18 cellular contexts compared by ENCODE assay signal in the genomic region with DNA sequence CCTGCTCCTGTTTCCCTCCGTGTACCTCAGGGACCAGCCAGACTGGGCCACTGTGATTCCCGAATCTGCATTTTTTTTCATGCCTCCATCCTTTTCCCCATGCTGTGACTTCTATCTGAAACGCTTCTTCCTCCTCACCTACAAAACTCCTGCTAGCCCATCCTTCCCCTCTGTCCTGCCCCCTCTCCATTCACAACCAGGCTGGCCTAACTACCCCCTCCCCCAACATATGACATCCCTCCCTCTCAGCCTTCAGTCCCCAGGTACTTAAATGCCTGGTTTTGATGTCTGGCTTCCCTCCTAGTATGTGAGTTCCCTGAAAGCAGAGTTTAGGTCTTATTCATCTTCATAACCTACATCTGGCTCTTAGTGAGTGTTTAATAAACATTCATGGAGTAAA.
DNase-seq lines count a peak whose midpoint lies in the region; ATAC-seq and TF ChIP-seq lines count a peak whose summit lies in the region.
"Had no signal": no experiment of that assay in that cellular context is flagged by ENCODE, and none has a peak within 500 bp of the region (broad histone marks: within the 10 kb centered on the region; RNA-seq: fewer than 3 reads in every experiment).

No MANE protein-coding gene starts in this region.

- H3K9ac ChIP-seq in mesendoderm (ENCODE audit: low read length): no peak overlapping the region
- H3K9ac ChIP-seq: GM23248 had no signal

- H4K5ac ChIP-seq in mesendoderm (ENCODE audit: low read length): no peak overlapping the region

- H2BK120ac ChIP-seq in mesendoderm (ENCODE audit: low read depth, low read length): no peak overlapping the region

- no peaks in the 10 kb centered on the region for H3K79me2 ChIP-seq in mesendoderm (ENCODE audit: control insufficient read depth, insufficient read depth, low read length)

- no peak overlapping the region for H2BK5ac ChIP-seq in mesendoderm (ENCODE audit: low read length)

- no CpG with 5 or more reads among the region's 3 CpGs for WGBS in mesendoderm (ENCODE audit: extremely low coverage, insufficient coverage, low lambda C conversion rate)

- H3K27ac ChIP-seq in mesendoderm (ENCODE audit: low read depth, low read length): no peak overlapping the region
- H3K27ac ChIP-seq: 22Rv1, A549, C4-2B, GM23248 had no signal

- H3K23ac ChIP-seq in mesendoderm (ENCODE audit: low read length): no peak overlapping the region

- no peaks in the 10 kb centered on the region for H3K9me3 Mint-ChIP-seq in WTC11
- H3K9me3 Mint-ChIP-seq: CD4-positive, alpha-beta T cell had no signal

- no peaks in the 10 kb centered on the region for H3K4me1 ChIP-seq in mesendoderm (ENCODE audit: control insufficient read depth, low read depth, low read length)
- H3K4me1 ChIP-seq in HAP-1: no peaks in the 10 kb centered on the region
- H3K4me1 ChIP-seq: A549, Caco-2 had no signal

- peak; percentile 53; the same call in 1 of the 2 replicates for ATAC-seq in WTC11
- no peak for ATAC-seq in HG02759 (IDR thresholded peaks at IDR 0.05; ENCODE audit: unreplicated experiment)
- ATAC-seq: A549, HepG2 had no signal

- H3K4me1 Mint-ChIP-seq in WTC11: peaks cover 17% of the 10 kb centered on the region

- H3K36me3 Mint-ChIP-seq in WTC11: no peaks in the 10 kb centered on the region

- TF ChIP-seq CTCF in WTC11 (IDR thresholded peaks at IDR 0.05): no peak

- no peaks in the 10 kb centered on the region for H3K36me3 ChIP-seq in mesendoderm (ENCODE audit: control insufficient read depth, insufficient read depth, low read length)
- no peaks in the 10 kb centered on the region for H3K36me3 ChIP-seq in HAP-1 (replicated peaks)

- no peaks in the 10 kb centered on the region for H3K9me3 ChIP-seq in HAP-1
- H3K9me3 ChIP-seq: A549, Caco-2 had no signal

- no peak overlapping the region for H2AK5ac ChIP-seq in mesendoderm (ENCODE audit: low read length)

- CTCF ChIA-PET in WTC11 (lab: Charles Lee): no interaction called here

- H3K4ac ChIP-seq in mesendoderm (ENCODE audit: low read depth, low read length): no peak overlapping the region

- peak; percentile 40 for DNase-seq in NCI-H82 (lab: John Stamatoyannopoulos, UW)
- no peak for DNase-seq in NCI-H82 treated with DMSO at 0.1 percent for 48 hours (lab: John Stamatoyannopoulos, UW; ENCODE audit: unreplicated experiment)
- DNase-seq in WTC11 (ENCODE audit: low spot score): no peak
- DNase-seq in mesendoderm: peak; percentile 18
- no peak for DNase-seq in HAP-1 (ENCODE audit: low spot score in 2 of 2)
- DNase-seq in RKO (ENCODE audit: low spot score): no peak
- DNase-seq: AML-193; Caco-2; CD4-positive, alpha-beta T cell; DMS153; DMS79; GDM1; GM23248 had no signal

- H3K27me3 Mint-ChIP-seq in WTC11 (ENCODE audit: low read depth): peaks cover 15% of the 10 kb centered on the region

- H3K79me1 ChIP-seq in mesendoderm (ENCODE audit: low read length): no peaks in the 10 kb centered on the region

- H2BK15ac ChIP-seq in mesendoderm (replicated peaks; ENCODE audit: low read depth): no peak overlapping the region

- H3K4me3 Mint-ChIP-seq in WTC11: no peak overlapping the region
- H3K4me3 Mint-ChIP-seq: CD4-positive, alpha-beta T cell had no signal

- H3K4me3 ChIP-seq in mesendoderm (ENCODE audit: low read length): no peak overlapping the region
- H3K4me3 ChIP-seq in HAP-1: no peak overlapping the region
- H3K4me3 ChIP-seq: A549, GM23248 had no signal

- no peak overlapping the region for H4K8ac ChIP-seq in mesendoderm (ENCODE audit: low read depth, low read length)

- in situ Hi-C loops in HAP-1 (cut with MboI; ENCODE audit: low sequenced_read_pairs): no loop called here

- H3K56ac ChIP-seq in mesendoderm (ENCODE audit: low read length): no peak overlapping the region

- H3K4me2 ChIP-seq in mesendoderm (ENCODE audit: low read length): no peak overlapping the region
- H3K4me2 ChIP-seq: A549 had no signal

- H3K27ac Mint-ChIP-seq in WTC11: no peak overlapping the region
- H3K27ac Mint-ChIP-seq: CD4-positive, alpha-beta T cell had no signal

- POLR2A ChIA-PET in WTC11 (lab: Charles Lee): no interaction called here

- H3K27me3 ChIP-seq in mesendoderm (ENCODE audit: insufficient read depth, low read length, poor library complexity) (no peaks in the 10 kb centered on the region), HAP-1 (ENCODE audit: low read depth) (peaks cover 28% of the 10 kb centered on the region; the same call in 1 of the 2 replicates)

- no peak overlapping the region for H3K18ac ChIP-seq in mesendoderm (ENCODE audit: low read length)

TF ChIP-seq in WTC11, 78 proteins besides CTCF, POLR2A, EP300 and RAD21:
- TF ChIP-seq TCF7 (CRISPR knock-in tag; IDR thresholded peaks at IDR 0.05; ENCODE audit: low read depth): no peak
- no peak for TF ChIP-seq ZNF396 (CRISPR knock-in tag; IDR thresholded peaks at IDR 0.05; ENCODE audit: borderline replicate concordance)
- TF ChIP-seq HMGA2 (CRISPR knock-in tag; IDR thresholded peaks at IDR 0.05): no peak
- TF ChIP-seq, protein P1, sequence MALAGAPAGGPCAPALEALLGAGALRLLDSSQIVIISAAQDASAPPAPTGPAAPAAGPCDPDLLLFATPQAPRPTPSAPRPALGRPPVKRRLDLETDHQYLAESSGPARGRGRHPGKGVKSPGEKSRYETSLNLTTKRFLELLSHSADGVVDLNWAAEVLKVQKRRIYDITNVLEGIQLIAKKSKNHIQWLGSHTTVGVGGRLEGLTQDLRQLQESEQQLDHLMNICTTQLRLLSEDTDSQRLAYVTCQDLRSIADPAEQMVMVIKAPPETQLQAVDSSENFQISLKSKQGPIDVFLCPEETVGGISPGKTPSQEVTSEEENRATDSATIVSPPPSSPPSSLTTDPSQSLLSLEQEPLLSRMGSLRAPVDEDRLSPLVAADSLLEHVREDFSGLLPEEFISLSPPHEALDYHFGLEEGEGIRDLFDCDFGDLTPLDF (CRISPR knock-in tag; IDR thresholded peaks at IDR 0.05): no peak
- no peak for TF ChIP-seq MXD4 (CRISPR knock-in tag; IDR thresholded peaks at IDR 0.05; ENCODE audit: borderline replicate concordance)
- no peak for TF ChIP-seq FOXJ3 (CRISPR knock-in tag; IDR thresholded peaks at IDR 0.05; ENCODE audit: borderline replicate concordance)
- TF ChIP-seq CBFB (CRISPR knock-in tag; IDR thresholded peaks at IDR 0.05; ENCODE audit: low read depth): no peak
- TF ChIP-seq, protein P2, sequence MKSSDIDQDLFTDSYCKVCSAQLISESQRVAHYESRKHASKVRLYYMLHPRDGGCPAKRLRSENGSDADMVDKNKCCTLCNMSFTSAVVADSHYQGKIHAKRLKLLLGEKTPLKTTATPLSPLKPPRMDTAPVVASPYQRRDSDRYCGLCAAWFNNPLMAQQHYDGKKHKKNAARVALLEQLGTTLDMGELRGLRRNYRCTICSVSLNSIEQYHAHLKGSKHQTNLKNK (CRISPR knock-in tag; IDR thresholded peaks at IDR 0.05): no peak
- TF ChIP-seq SOX15 (CRISPR knock-in tag; IDR thresholded peaks at IDR 0.05): no peak
- TF ChIP-seq ZNF232 (CRISPR knock-in tag; IDR thresholded peaks at IDR 0.05): no peak

Comparison
In these comparisons a context has a peak if more than half of its experiments do, and no peak if none do; other contexts are left out.
1. DNase-seq: peak in NCI-H82 (single experiment) and mesendoderm (single experiment); none in NCI-H82 treated with DMSO at 0.1 percent for 48 hours (single experiment), WTC11 (single experiment), HAP-1 (0 of 2) and RKO (single experiment).